Comparison of ENCODE assay signal across 1 cellular context in genomic region chr14:91510171-91511013, GRCh38.
TF ChIP-seq lines count a peak whose summit lies in the region.

PPP4R3A (minus strand) TSS chr14:91510310; CDS start chr14:91509647, 663 bp downstream.

TF ChIP-seq in HepG2, 621 proteins besides CTCF, POLR2A, EP300 and RAD21 (continued from another document and continues in another):
- TF ChIP-seq ZHX2 (IDR thresholded peaks at IDR 0.05; ENCODE audit: low read depth), result peak; percentile 94
- no peak; the same call in 1 of the 2 replicates for TF ChIP-seq ZHX2 (CRISPR knock-in tag; IDR thresholded peaks at IDR 0.05; ENCODE audit: borderline replicate concordance)
- peak; percentile 76; the same call in 1 of the 2 replicates for TF ChIP-seq FOXO1 (CRISPR knock-in tag; IDR thresholded peaks at IDR 0.05)
- 0 out of 2 replicates have a peak, but pooled peaks have one; percentile 20 for TF ChIP-seq GTF3A (CRISPR knock-in tag; conservative IDR thresholded peaks at IDR 0.05)
- peak; percentile 99 for TF ChIP-seq SPEN (CRISPR knock-in tag; IDR thresholded peaks at IDR 0.05; ENCODE audit: low read depth)
- peak; percentile 94 for TF ChIP-seq ZNF17 (CRISPR knock-in tag; IDR thresholded peaks at IDR 0.05)
- TF ChIP-seq REL (CRISPR knock-in tag; conservative IDR thresholded peaks at IDR 0.05), result peak; percentile 20; the same call in 1 of the 2 replicates
- TF ChIP-seq, protein P1, sequence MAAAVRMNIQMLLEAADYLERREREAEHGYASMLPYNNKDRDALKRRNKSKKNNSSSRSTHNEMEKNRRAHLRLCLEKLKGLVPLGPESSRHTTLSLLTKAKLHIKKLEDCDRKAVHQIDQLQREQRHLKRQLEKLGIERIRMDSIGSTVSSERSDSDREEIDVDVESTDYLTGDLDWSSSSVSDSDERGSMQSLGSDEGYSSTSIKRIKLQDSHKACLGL (CRISPR knock-in tag; IDR thresholded peaks at IDR 0.05), result peak; percentile 94
- TF ChIP-seq ZNF841 (CRISPR knock-in tag; IDR thresholded peaks at IDR 0.05; ENCODE audit: borderline replicate concordance), result peak; percentile 75
- TF ChIP-seq HNF4G (IDR thresholded peaks at IDR 0.05; ENCODE audit: borderline replicate concordance, low read depth, low read length), result no peak
- TF ChIP-seq HNF4G (CRISPR knock-in tag; IDR thresholded peaks at IDR 0.05; ENCODE audit: borderline replicate concordance, low read depth), result peak; percentile 30; the same call in 1 of the 2 replicates
- TF ChIP-seq, protein P2, sequence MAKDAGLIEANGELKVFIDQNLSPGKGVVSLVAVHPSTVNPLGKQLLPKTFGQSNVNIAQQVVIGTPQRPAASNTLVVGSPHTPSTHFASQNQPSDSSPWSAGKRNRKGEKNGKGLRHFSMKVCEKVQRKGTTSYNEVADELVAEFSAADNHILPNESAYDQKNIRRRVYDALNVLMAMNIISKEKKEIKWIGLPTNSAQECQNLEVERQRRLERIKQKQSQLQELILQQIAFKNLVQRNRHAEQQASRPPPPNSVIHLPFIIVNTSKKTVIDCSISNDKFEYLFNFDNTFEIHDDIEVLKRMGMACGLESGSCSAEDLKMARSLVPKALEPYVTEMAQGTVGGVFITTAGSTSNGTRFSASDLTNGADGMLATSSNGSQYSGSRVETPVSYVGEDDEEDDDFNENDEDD (CRISPR knock-in tag; IDR thresholded peaks at IDR 0.05; ENCODE audit: borderline replicate concordance), result peak; percentile 93
- 0 out of 2 replicates have a peak, but pooled peaks have one; percentile 90 for TF ChIP-seq ZNF567 (CRISPR knock-in tag; IDR thresholded peaks at IDR 0.05; ENCODE audit: borderline replicate concordance)
- peak; percentile 93 for TF ChIP-seq AGO2 (optimal IDR thresholded peaks at IDR 0.05; ENCODE audit: low read depth, low read length)
- no peak for TF ChIP-seq ZNF577 (CRISPR knock-in tag; IDR thresholded peaks at IDR 0.05; ENCODE audit: borderline replicate concordance, low read depth)
- peak; percentile 100 for TF ChIP-seq ZFP91 (CRISPR knock-in tag; IDR thresholded peaks at IDR 0.05; ENCODE audit: borderline replicate concordance)
- TF ChIP-seq, protein P3, sequence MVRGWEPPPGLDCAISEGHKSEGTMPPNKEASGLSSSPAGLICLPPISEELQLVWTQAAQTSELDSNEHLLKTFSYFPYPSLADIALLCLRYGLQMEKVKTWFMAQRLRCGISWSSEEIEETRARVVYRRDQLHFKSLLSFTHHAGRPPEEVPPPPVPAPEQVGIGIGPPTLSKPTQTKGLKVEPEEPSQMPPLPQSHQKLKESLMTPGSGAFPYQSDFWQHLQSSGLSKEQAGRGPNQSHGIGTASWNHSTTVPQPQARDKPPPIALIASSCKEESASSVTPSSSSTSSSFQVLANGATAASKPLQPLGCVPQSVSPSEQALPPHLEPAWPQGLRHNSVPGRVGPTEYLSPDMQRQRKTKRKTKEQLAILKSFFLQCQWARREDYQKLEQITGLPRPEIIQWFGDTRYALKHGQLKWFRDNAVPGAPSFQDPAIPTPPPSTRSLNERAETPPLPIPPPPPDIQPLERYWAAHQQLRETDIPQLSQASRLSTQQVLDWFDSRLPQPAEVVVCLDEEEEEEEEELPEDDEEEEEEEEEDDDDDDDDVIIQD (CRISPR knock-in tag; IDR thresholded peaks at IDR 0.05; ENCODE audit: low read depth), result no peak; the same call in 1 of the 2 replicates
- TF ChIP-seq, protein P4, sequence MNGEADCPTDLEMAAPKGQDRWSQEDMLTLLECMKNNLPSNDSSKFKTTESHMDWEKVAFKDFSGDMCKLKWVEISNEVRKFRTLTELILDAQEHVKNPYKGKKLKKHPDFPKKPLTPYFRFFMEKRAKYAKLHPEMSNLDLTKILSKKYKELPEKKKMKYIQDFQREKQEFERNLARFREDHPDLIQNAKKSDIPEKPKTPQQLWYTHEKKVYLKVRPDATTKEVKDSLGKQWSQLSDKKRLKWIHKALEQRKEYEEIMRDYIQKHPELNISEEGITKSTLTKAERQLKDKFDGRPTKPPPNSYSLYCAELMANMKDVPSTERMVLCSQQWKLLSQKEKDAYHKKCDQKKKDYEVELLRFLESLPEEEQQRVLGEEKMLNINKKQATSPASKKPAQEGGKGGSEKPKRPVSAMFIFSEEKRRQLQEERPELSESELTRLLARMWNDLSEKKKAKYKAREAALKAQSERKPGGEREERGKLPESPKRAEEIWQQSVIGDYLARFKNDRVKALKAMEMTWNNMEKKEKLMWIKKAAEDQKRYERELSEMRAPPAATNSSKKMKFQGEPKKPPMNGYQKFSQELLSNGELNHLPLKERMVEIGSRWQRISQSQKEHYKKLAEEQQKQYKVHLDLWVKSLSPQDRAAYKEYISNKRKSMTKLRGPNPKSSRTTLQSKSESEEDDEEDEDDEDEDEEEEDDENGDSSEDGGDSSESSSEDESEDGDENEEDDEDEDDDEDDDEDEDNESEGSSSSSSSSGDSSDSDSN (CRISPR knock-in tag; IDR thresholded peaks at IDR 0.05), result peak; percentile 96
- TF ChIP-seq TEF (CRISPR knock-in tag; IDR thresholded peaks at IDR 0.05), result no peak; the same call in 1 of the 2 replicates
- TF ChIP-seq, protein P5, sequence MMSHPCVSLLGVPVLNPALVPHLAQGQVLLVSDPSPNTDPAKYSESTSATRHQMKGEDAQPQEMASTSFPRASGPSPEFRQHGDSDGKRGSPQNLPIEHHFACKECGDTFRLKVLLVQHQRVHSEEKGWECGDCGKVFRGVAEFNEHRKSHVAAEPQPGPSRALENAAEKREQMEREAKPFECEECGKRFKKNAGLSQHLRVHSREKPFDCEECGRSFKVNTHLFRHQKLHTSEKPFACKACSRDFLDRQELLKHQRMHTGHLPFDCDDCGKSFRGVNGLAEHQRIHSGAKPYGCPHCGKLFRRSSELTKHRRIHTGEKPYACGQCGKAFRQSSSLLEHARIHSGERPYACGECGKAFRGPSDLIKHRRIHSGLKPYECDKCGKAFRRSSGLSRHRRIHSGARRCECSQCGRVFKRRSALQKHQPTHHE (CRISPR knock-in tag; IDR thresholded peaks at IDR 0.05; ENCODE audit: borderline replicate concordance), result peak; percentile 70
- TF ChIP-seq MXD4 (CRISPR knock-in tag; IDR thresholded peaks at IDR 0.05), result peak; percentile 93
- TF ChIP-seq ZEB1 (IDR thresholded peaks at IDR 0.05; ENCODE audit: insufficient replicate concordance, low read depth), result no peak
- no peak for TF ChIP-seq NR2F6 (IDR thresholded peaks at IDR 0.05)
- peak; percentile 59; the same call in 1 of the 2 replicates for TF ChIP-seq NR2F6 (CRISPR knock-in tag; IDR thresholded peaks at IDR 0.05)
- TF ChIP-seq GABPA (IDR thresholded peaks at IDR 0.05; ENCODE audit: low read depth, low read length), result peak; percentile 42
- peak; percentile 56 for TF ChIP-seq GABPA (CRISPR knock-in tag; IDR thresholded peaks at IDR 0.05; ENCODE audit: low read depth)
- peak; percentile 76; the same call in 1 of the 2 replicates for TF ChIP-seq SMYD3 (CRISPR knock-in tag; IDR thresholded peaks at IDR 0.05)
- TF ChIP-seq ZNF20 (CRISPR knock-in tag; IDR thresholded peaks at IDR 0.05), result no peak
- peak; percentile 32; the same call in 1 of the 2 replicates for TF ChIP-seq KLF12 (CRISPR knock-in tag; IDR thresholded peaks at IDR 0.05; ENCODE audit: borderline replicate concordance)
- TF ChIP-seq, protein P6, sequence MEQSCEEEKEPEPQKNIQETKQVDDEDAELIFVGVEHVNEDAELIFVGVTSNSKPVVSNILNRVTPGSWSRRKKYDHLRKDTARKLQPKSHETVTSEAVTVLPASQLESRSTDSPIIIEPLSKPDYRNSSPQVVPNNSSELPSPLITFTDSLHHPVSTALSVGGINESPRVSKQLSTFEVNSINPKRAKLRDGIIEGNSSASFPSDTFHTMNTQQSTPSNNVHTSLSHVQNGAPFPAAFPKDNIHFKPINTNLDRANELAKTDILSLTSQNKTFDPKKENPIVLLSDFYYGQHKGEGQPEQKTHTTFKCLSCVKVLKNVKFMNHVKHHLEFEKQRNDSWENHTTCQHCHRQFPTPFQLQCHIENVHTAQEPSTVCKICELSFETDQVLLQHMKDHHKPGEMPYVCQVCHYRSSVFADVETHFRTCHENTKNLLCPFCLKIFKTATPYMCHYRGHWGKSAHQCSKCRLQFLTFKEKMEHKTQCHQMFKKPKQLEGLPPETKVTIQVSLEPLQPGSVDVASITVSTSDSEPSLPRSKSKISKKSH (CRISPR knock-in tag; IDR thresholded peaks at IDR 0.05; ENCODE audit: borderline replicate concordance), result peak; percentile 61; the same call in 1 of the 2 replicates
- TF ChIP-seq SRF (IDR thresholded peaks at IDR 0.05; ENCODE audit: low read depth, low read length), result peak; percentile 55; the same call in 1 of the 2 replicates
- TF ChIP-seq GRHL1 (CRISPR knock-in tag; conservative IDR thresholded peaks at IDR 0.05), result no peak
- TF ChIP-seq, protein P7, sequence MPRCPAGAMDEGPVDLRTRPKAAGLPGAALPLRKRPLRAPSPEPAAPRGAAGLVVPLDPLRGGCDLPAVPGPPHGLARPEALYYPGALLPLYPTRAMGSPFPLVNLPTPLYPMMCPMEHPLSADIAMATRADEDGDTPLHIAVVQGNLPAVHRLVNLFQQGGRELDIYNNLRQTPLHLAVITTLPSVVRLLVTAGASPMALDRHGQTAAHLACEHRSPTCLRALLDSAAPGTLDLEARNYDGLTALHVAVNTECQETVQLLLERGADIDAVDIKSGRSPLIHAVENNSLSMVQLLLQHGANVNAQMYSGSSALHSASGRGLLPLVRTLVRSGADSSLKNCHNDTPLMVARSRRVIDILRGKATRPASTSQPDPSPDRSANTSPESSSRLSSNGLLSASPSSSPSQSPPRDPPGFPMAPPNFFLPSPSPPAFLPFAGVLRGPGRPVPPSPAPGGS (CRISPR knock-in tag; IDR thresholded peaks at IDR 0.05), result peak; percentile 93
- TF ChIP-seq ISX (CRISPR knock-in tag; conservative IDR thresholded peaks at IDR 0.05), result 0 out of 2 replicates have a peak, but pooled peaks have one; percentile 24
- TF ChIP-seq NR2C2 (CRISPR knock-in tag; IDR thresholded peaks at IDR 0.05; ENCODE audit: borderline replicate concordance), result peak; percentile 96
- TF ChIP-seq RNF2 (conservative IDR thresholded peaks at IDR 0.05; ENCODE audit: low read depth), result peak; percentile 81; the same call in 1 of the 2 replicates
- TF ChIP-seq FLYWCH1 (CRISPR knock-in tag; IDR thresholded peaks at IDR 0.05), result no peak
- TF ChIP-seq ZNF282 (IDR thresholded peaks at IDR 0.05; ENCODE audit: partially characterized antibody), result no peak
- no peak for TF ChIP-seq CEBPB (IDR thresholded peaks at IDR 0.05; ENCODE audit: borderline replicate concordance, low read depth, low read length)
